1 cellular context compared by ENCODE assay signal in the genomic region with DNA sequence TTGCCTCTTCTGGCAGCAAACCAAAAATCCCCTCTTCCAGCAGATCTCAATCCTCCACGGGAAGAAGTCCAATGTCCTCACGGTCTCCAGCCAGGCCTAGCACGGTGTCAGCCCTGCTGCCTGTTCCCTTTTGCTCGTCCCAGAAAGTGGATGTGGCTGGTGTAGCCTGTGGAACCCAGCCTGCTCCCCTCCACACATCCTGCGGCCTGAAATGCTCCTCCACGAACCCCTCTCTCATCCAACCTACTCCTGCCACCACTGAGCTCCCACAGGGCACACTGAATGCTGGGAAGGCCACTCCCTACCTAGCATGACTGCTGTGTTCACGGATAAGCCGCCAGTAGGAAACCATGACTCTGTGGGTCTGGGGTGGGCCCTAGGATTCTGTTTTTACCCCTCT.
TF ChIP-seq lines count a peak whose summit lies in the region.

No MANE protein-coding gene starts in this region.

TF ChIP-seq in K562, 482 proteins besides CTCF, POLR2A, EP300 and RAD21:
- TF ChIP-seq EP400 (IDR thresholded peaks at IDR 0.05): no peak
- TF ChIP-seq LEF1 (IDR thresholded peaks at IDR 0.05): no peak
- TF ChIP-seq TOE1 (IDR thresholded peaks at IDR 0.05; ENCODE audit: borderline replicate concordance): no peak
- no peak for TF ChIP-seq TOE1 (CRISPR knock-in tag; IDR thresholded peaks at IDR 0.05; ENCODE audit: borderline replicate concordance, low read depth)
